8 cellular contexts compared by ENCODE assay signal in genomic region chr18:49849331-49850217, GRCh38. TPM values are rescaled to one million over a fixed set of nuclear protein-coding genes. Genes with fewer than 3 reads are reported as not detected.
DNase-seq lines count a peak whose midpoint lies in the region; ATAC-seq and TF ChIP-seq lines count a peak whose summit lies in the region.

No MANE protein-coding gene starts in this region.

- intact Hi-C loops in Panc1 (cut with micrococcal nuclease; ENCODE audit: unreplicated experiment) = no loop called here

- no peaks in the 10 kb centered on the region for H4K20me1 ChIP-seq in MM.1S (ENCODE audit: insufficient read depth, low read length)

- H3K4me3 ChIP-seq in Panc1 (ENCODE audit: low read depth in 2 of 2, low read length in 2 of 2) (peak overlapping the region in 1 of 2 experiments; percentile 14; a peak in 1 of 4 replicates), MM.1S (ENCODE audit: low read length) (no peak overlapping the region)

- H3K9me2 ChIP-seq in MM.1S (replicated peaks; ENCODE audit: insufficient read depth, low read length) = no peaks in the 10 kb centered on the region

- H3K27me3 ChIP-seq in Panc1 (ENCODE audit: control insufficient read depth, insufficient read depth, low read length) = no peaks in the 10 kb centered on the region
- no peaks in the 10 kb centered on the region for H3K27me3 ChIP-seq in MM.1S (replicated peaks; ENCODE audit: insufficient read depth, low read length)

- ATAC-seq in Panc1 = peak; percentile 73
- no peak for ATAC-seq in HG02678 (IDR thresholded peaks at IDR 0.05; ENCODE audit: unreplicated experiment)
- ATAC-seq in GM21381 (IDR thresholded peaks at IDR 0.05; ENCODE audit: unreplicated experiment) = no peak

- no peak overlapping the region for H3K4me2 ChIP-seq in MM.1S (ENCODE audit: low read depth, low read length)

- no peaks in the 10 kb centered on the region for H3K9me3 ChIP-seq in Panc1 (ENCODE audit: control insufficient read depth, insufficient read depth, low read depth, low read length)
- H3K9me3 ChIP-seq in MM.1S (replicated peaks; ENCODE audit: insufficient read depth, low read length) = no peaks in the 10 kb centered on the region

- POLR2A ChIA-PET in Panc1 (lab: Charles Lee) = no interaction called here

- no peaks in the 10 kb centered on the region for H3K79me2 ChIP-seq in MM.1S (ENCODE audit: low read length)

- in situ Hi-C loops in Panc1 (cut with HindIII; ENCODE audit: low pct_unique_long_range_greater_than_20kb, low sequenced_read_pairs) = no loop called here

- no TSS peak for BruUV-seq in Panc1 (replicated peaks; lab: Mats Ljungman, UMichigan)

- H3K36me3 ChIP-seq in Panc1 (ENCODE audit: control insufficient read depth, insufficient read depth, low read length) = no peaks in the 10 kb centered on the region
- H3K36me3 ChIP-seq in MM.1S (replicated peaks; ENCODE audit: insufficient read depth, low read length) = no peaks in the 10 kb centered on the region

- H3K4me1 ChIP-seq in Panc1 (ENCODE audit: control insufficient read depth, insufficient read depth, low read length) (no peaks in the 10 kb centered on the region), MM.1S (ENCODE audit: low read length) (peaks cover 10% of the 10 kb centered on the region)

- H3K27ac ChIP-seq in Panc1 (ENCODE audit: low read length) = no peak overlapping the region
- no peak overlapping the region for H3K27ac ChIP-seq in MM.1S (ENCODE audit: low read length)

- H3F3A ChIP-seq in MM.1S (ENCODE audit: insufficient read depth, low read length) = no peaks in the 10 kb centered on the region

- no peak overlapping the region for H2AFZ ChIP-seq in MM.1S (ENCODE audit: low read length)

- TF ChIP-seq CTCF in Panc1 (IDR thresholded peaks at IDR 0.05) (no peak), MM.1S (IDR thresholded peaks at IDR 0.05; ENCODE audit: low read length) (no peak)

- DNase-seq in SHP77 (lab: John Stamatoyannopoulos, UW) = peak; percentile 63 to 83
- DNase-seq in SHP77 treated with DMSO at 0.1 percent for 48 hours (lab: John Stamatoyannopoulos, UW) = no peak
- DNase-seq in Panc1 (ENCODE audit: low read depth, low spot score) = peak; percentile 36
- DNase-seq in glomerular endothelial cell (ENCODE audit: extremely low read depth, low read depth, low spot score) = peak; percentile 73
- DNase-seq in smooth muscle cell of the brain vasculature (ENCODE audit: low read depth, low spot score) = peak; percentile 36
- no peak for DNase-seq in MM.1S

- CTCF ChIA-PET in Panc1 (lab: Charles Lee) = no interaction called here

- no peak overlapping the region for H3K9ac ChIP-seq in MM.1S (ENCODE audit: low read length)

RNA-seq across cellular contexts. Expression of gene ACAA2, which starts 36.2 kb away (rescaled TPM):
- total RNA-seq in Panc1 (2021; ENCODE audit: unreplicated experiment) (50.8 TPM), glomerular endothelial cell (40.2 and 51.3 TPM in 2 replicates)
- polyA plus RNA-seq in Panc1 (2012; ENCODE audit: insufficient read length) = 38.6 TPM

Comparison
In these comparisons a context has a peak if more than half of its experiments do, and no peak if none do; other contexts are left out.
1. DNase-seq: peak in SHP77 (2 of 2), Panc1 (single experiment), glomerular endothelial cell (single experiment) and smooth muscle cell of the brain vasculature (single experiment); none in SHP77 treated with DMSO at 0.1 percent for 48 hours (single experiment) and MM.1S (single experiment).